ENCODE assay signal across 8 cellular contexts in the genomic region with DNA sequence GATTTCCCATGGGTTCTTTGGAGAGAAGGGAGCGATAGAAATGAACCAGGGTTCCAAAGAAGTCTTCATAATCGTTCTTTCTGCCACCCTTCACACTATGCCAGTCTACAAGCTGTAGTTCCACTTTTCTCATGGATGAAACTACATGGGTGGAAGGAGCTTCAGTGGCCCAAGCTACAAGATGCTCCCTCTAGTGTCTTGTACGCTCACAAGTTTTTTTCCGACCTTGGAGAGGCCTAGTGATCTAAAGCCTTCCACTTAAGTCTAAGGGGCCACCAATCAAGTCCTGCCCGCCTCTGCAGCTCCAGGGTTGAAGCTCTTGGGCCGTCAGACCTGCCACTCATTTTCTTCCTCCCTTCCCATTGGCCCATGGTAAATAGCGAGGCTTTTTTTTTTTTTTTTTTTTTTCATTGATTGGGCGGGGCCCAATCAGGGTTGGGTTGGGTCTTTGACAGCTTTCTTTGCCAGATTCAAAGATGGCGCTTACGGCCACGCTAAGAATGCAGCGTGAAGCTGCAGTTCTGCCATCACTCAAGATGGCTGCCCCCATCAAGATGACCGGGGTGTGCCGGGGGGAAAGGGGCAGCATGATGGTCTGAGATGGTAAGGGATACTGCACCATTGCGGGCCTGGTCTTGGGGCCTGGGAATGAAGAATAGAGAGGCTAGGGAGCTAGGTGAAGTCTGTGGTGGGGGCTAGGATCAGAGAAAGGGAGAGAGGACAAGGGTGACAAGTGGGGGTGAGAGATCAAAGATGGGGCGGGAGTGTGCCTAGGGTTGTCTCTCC.
A peak's percentile ranks its signal among the peaks of the same experiment; 100 is the strongest.
DNase-seq lines count a peak whose midpoint lies in the region; ATAC-seq and TF ChIP-seq lines count a peak whose summit lies in the region.

A gene (plus strand): TSS at position 527 of the 786 bp plus-strand sequence. CDS start 430 bp downstream, outside the sequence.

- no peaks in the 10 kb centered on the region for H3K9me3 ChIP-seq in mucosa of rectum (ENCODE audit: control insufficient read depth in 2 of 2, low read length in 2 of 2)

- peak within 1 kb of the TSS; percentile 76 to 88 for H3K9ac ChIP-seq in mucosa of rectum (ENCODE audit: low read depth in 1 of 2, low read length in 2 of 2)

- peaks cover 17 to 21% of the 10 kb centered on the region in 2 donors for H3K4me1 ChIP-seq in mucosa of rectum (ENCODE audit: control insufficient read depth in 2 of 2, insufficient read depth in 2 of 2, low read length in 2 of 2)

- ATAC-seq in GM21576 (IDR thresholded peaks at IDR 0.05; ENCODE audit: unreplicated experiment): peak; percentile 95

- H3K4me3 ChIP-seq in mucosa of rectum (ENCODE audit: low read length in 2 of 2): peak within 1 kb of the TSS; percentile 95 to 98

- H3K36me3 ChIP-seq in mucosa of rectum (ENCODE audit: control insufficient read depth in 2 of 2, insufficient read depth in 2 of 2, low read length in 2 of 2): peaks cover 20 to 22% of the 10 kb centered on the region in 2 donors

- H3K27ac ChIP-seq in mucosa of rectum (ENCODE audit: low read depth in 2 of 2, low read length in 2 of 2): peak within 1 kb of the TSS; percentile 66 to 68

- TF ChIP-seq EP300 in Ishikawa (IDR thresholded peaks at IDR 0.05; ENCODE audit: borderline replicate concordance): no peak

- DNase-seq in DMS53 treated with DMSO at 0.1 percent for 48 hours (lab: John Stamatoyannopoulos, UW; ENCODE audit: unreplicated experiment) (peak; percentile 97), OCI-M2 (lab: John Stamatoyannopoulos, UW; ENCODE audit: unreplicated experiment) (peak; percentile 84), activated T-cell treated with anti-CD3 and anti-CD28 coated beads for 48 hours (ENCODE audit: low read depth) (peak; percentile 75), erythroblast (lab: John Stamatoyannopoulos, UW) (peak; percentile 92 to 97)
- peak; percentile 89 for DNase-seq in stimulated activated CD8-positive, alpha-beta memory T cell treated with anti-CD3 and anti-CD28 coated beads, Interleukin-4, amount 100 ng/mL, for 48 hours

- peak; percentile 49 for TF ChIP-seq POLR2A in erythroblast (IDR thresholded peaks at IDR 0.05; ENCODE audit: low read length)

- TF ChIP-seq RAD21 in Ishikawa (IDR thresholded peaks at IDR 0.05; ENCODE audit: low read depth): peak; percentile 23; the same call in 1 of the 2 replicates

- H3K27me3 ChIP-seq in mucosa of rectum (ENCODE audit: control insufficient read depth in 2 of 2, insufficient read depth in 2 of 2, low read length in 2 of 2): no peaks in the 10 kb centered on the region

TF ChIP-seq in Ishikawa, 13 proteins besides CTCF, POLR2A, EP300 and RAD21:
- TF ChIP-seq YY1 (IDR thresholded peaks at IDR 0.05; ENCODE audit: low read depth) (peak; percentile 100), NFIC (IDR thresholded peaks at IDR 0.05) (no peak), ZBTB7A (IDR thresholded peaks at IDR 0.05; ENCODE audit: low read depth) (no peak), TEAD4 (IDR thresholded peaks at IDR 0.05) (peak; percentile 49), TAF1 (IDR thresholded peaks at IDR 0.05; ENCODE audit: low read depth) (peak; percentile 89), TCF12 (IDR thresholded peaks at IDR 0.05; ENCODE audit: low read depth) (no peak), CREB1 (IDR thresholded peaks at IDR 0.05; ENCODE audit: low read depth) (no peak; the same call in 1 of the 2 replicates), FOXM1 (IDR thresholded peaks at IDR 0.05; ENCODE audit: borderline replicate concordance, low read depth) (no peak), EGR1 (IDR thresholded peaks at IDR 0.05) (peak; percentile 93; the same call in 1 of the 2 replicates), CEBPB (IDR thresholded peaks at IDR 0.05) (no peak)
- TF ChIP-seq, protein P1, sequence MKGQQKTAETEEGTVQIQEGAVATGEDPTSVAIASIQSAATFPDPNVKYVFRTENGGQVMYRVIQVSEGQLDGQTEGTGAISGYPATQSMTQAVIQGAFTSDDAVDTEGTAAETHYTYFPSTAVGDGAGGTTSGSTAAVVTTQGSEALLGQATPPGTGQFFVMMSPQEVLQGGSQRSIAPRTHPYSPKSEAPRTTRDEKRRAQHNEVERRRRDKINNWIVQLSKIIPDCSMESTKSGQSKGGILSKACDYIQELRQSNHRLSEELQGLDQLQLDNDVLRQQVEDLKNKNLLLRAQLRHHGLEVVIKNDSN (IDR thresholded peaks at IDR 0.05): no peak
- TF ChIP-seq, protein P2, sequence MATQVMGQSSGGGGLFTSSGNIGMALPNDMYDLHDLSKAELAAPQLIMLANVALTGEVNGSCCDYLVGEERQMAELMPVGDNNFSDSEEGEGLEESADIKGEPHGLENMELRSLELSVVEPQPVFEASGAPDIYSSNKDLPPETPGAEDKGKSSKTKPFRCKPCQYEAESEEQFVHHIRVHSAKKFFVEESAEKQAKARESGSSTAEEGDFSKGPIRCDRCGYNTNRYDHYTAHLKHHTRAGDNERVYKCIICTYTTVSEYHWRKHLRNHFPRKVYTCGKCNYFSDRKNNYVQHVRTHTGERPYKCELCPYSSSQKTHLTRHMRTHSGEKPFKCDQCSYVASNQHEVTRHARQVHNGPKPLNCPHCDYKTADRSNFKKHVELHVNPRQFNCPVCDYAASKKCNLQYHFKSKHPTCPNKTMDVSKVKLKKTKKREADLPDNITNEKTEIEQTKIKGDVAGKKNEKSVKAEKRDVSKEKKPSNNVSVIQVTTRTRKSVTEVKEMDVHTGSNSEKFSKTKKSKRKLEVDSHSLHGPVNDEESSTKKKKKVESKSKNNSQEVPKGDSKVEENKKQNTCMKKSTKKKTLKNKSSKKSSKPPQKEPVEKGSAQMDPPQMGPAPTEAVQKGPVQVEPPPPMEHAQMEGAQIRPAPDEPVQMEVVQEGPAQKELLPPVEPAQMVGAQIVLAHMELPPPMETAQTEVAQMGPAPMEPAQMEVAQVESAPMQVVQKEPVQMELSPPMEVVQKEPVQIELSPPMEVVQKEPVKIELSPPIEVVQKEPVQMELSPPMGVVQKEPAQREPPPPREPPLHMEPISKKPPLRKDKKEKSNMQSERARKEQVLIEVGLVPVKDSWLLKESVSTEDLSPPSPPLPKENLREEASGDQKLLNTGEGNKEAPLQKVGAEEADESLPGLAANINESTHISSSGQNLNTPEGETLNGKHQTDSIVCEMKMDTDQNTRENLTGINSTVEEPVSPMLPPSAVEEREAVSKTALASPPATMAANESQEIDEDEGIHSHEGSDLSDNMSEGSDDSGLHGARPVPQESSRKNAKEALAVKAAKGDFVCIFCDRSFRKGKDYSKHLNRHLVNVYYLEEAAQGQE (IDR thresholded peaks at IDR 0.05; ENCODE audit: low read depth): no peak
- TF ChIP-seq, protein P3, sequence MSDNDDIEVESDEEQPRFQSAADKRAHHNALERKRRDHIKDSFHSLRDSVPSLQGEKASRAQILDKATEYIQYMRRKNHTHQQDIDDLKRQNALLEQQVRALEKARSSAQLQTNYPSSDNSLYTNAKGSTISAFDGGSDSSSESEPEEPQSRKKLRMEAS (IDR thresholded peaks at IDR 0.05): no peak

Comparison
In these comparisons a context has a peak if more than half of its experiments do, and no peak if none do; other contexts are left out.
1. Peak in every context shown above with its lines: DNase-seq, ATAC-seq, H3K4me3 ChIP-seq and H3K27ac ChIP-seq.